In the genomic region with DNA sequence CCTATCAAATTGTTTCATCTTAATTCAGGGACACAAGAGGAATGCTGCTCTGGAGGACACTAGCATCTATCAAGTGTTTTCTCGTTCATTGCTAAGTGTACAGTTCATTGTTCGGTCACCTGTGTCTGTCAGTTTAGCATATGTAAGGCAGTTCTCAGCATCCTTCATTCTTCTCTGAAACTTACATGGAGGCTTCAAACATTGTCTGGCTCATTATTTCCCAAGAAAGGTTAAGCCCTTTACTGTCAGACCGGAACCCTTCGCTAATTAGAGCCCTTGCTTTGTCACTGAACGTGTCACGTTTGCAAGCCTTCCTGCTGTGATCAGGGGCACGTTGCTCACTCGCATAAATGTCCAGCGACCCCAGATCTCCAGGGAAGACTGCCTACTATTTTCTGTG, we compare ENCODE assay signal across 21 cellular contexts.
A peak's percentile ranks its signal among the peaks of the same experiment; 100 is the strongest.
DNase-seq lines count a peak whose midpoint lies in the region; ATAC-seq, FAIRE-seq and TF ChIP-seq lines count a peak whose summit lies in the region.
"Had no signal": no experiment of that assay in that cellular context is flagged by ENCODE, and none has a peak within 500 bp of the region (broad histone marks: within the 10 kb centered on the region; RNA-seq: fewer than 3 reads in every experiment).

No MANE protein-coding gene starts in this region.

- TF ChIP-seq CTCF in GM23338 (conservative IDR thresholded peaks at IDR 0.05; ENCODE audit: low read depth in 2 of 2): no peak
- TF ChIP-seq CTCF in keratinocyte (optimal IDR thresholded peaks at IDR 0.05 in 1 of 3, IDR thresholded peaks at IDR 0.05 in 1 of 3, conservative IDR thresholded peaks at IDR 0.05 in 1 of 3; ENCODE audit: extremely low read depth in 1 of 3, insufficient read depth in 2 of 3, low read length in 3 of 3): no peak
- no peak for TF ChIP-seq CTCF in osteocyte (IDR thresholded peaks at IDR 0.05)

- H3K36me3 Mint-ChIP-seq in GM23338 (ENCODE audit: low read depth): peaks cover 5% of the 10 kb centered on the region
- peaks cover 7% of the 10 kb centered on the region for H3K36me3 Mint-ChIP-seq in osteocyte (ENCODE audit: unreplicated experiment)
- no peaks in the 10 kb centered on the region for H3K36me3 Mint-ChIP-seq in activated CD4-positive, alpha-beta T cell treated with anti-CD3 and anti-CD28 coated beads, Interleukin-2, amount 10 ng/mL, durations not matched to agents 7 days and 5 days (ENCODE audit: low read depth)

- H3K4me1 Mint-ChIP-seq in GM23338 (peaks cover 4% of the 10 kb centered on the region; the same call in 1 of the 3 replicates), osteocyte (ENCODE audit: unreplicated experiment) (no peaks in the 10 kb centered on the region)
- no peaks in the 10 kb centered on the region for H3K4me1 Mint-ChIP-seq in activated CD4-positive, alpha-beta T cell treated with anti-CD3 and anti-CD28 coated beads, Interleukin-2, amount 10 ng/mL, durations not matched to agents 7 days and 5 days

- H3K4me1 ChIP-seq in GM23338 (ENCODE audit: insufficient read depth) (no peaks in the 10 kb centered on the region; the same call in 1 of the 2 replicates), keratinocyte (ENCODE audit: control insufficient read depth, extremely low read depth, insufficient read depth, low read length) (no peaks in the 10 kb centered on the region)

- no peak overlapping the region for H2AFZ ChIP-seq in GM23338
- no peak overlapping the region for H2AFZ ChIP-seq in keratinocyte (ENCODE audit: control insufficient read depth, low read length)

- H3K36me3 ChIP-seq in GM23338 (ENCODE audit: insufficient read depth) (no peaks in the 10 kb centered on the region), keratinocyte (ENCODE audit: control insufficient read depth in 2 of 2, extremely low read depth in 1 of 2, insufficient read depth in 2 of 2, low read length in 2 of 2) (no peaks in the 10 kb centered on the region)

- H3K9ac ChIP-seq in keratinocyte (ENCODE audit: control insufficient read depth, extremely low read depth, insufficient read depth, low read length): no peak overlapping the region

- peaks cover 14% of the 10 kb centered on the region for H3K9me3 Mint-ChIP-seq in GM23338
- H3K9me3 Mint-ChIP-seq in osteocyte (ENCODE audit: unreplicated experiment): peaks cover 17% of the 10 kb centered on the region
- peaks cover 2% of the 10 kb centered on the region for H3K9me3 Mint-ChIP-seq in activated CD4-positive, alpha-beta T cell treated with anti-CD3 and anti-CD28 coated beads, Interleukin-2, amount 10 ng/mL, durations not matched to agents 7 days and 5 days

- H3K4me3 ChIP-seq in GM23338: no peak overlapping the region
- no peak overlapping the region for H3K4me3 ChIP-seq in keratinocyte (ENCODE audit: control insufficient read depth in 2 of 3, extremely low read depth in 1 of 3, insufficient read depth in 2 of 3, low read depth in 1 of 3, low read length in 3 of 3)

- H3K27me3 Mint-ChIP-seq in GM23338 (ENCODE audit: insufficient read depth, low read depth, poor library complexity) (peaks cover 2% of the 10 kb centered on the region), osteocyte (ENCODE audit: unreplicated experiment) (no peaks in the 10 kb centered on the region)
- no peaks in the 10 kb centered on the region for H3K27me3 Mint-ChIP-seq in activated CD4-positive, alpha-beta T cell treated with anti-CD3 and anti-CD28 coated beads, Interleukin-2, amount 10 ng/mL, durations not matched to agents 7 days and 5 days
- H3K27me3 Mint-ChIP-seq: IgD-negative memory B cell had no signal

- 0 out of 2 replicates have a peak overlapping the region, but pooled peaks have one; percentile 23 for H3K27ac ChIP-seq in GM23338 (ENCODE audit: low read depth)
- no peak overlapping the region for H3K27ac ChIP-seq in keratinocyte (ENCODE audit: control insufficient read depth, insufficient read depth, low read length)
- H3K27ac ChIP-seq: C4-2B had no signal

- no peaks in the 10 kb centered on the region for H3K9me1 ChIP-seq in keratinocyte (ENCODE audit: control insufficient read depth, extremely low read depth, insufficient read depth, low read length)

- H4K20me1 ChIP-seq in GM23338 (replicated peaks; ENCODE audit: insufficient read depth) (no peaks in the 10 kb centered on the region), keratinocyte (ENCODE audit: control insufficient read depth, extremely low read depth, insufficient read depth, low read length) (no peaks in the 10 kb centered on the region)

- H3K4me3 Mint-ChIP-seq in GM23338 (no peak overlapping the region), osteocyte (ENCODE audit: unreplicated experiment) (no peak overlapping the region)
- no peak overlapping the region for H3K4me3 Mint-ChIP-seq in activated CD4-positive, alpha-beta T cell treated with anti-CD3 and anti-CD28 coated beads, Interleukin-2, amount 10 ng/mL, durations not matched to agents 7 days and 5 days
- H3K4me3 Mint-ChIP-seq: IgD-negative memory B cell had no signal

- no peaks in the 10 kb centered on the region for H3K79me2 ChIP-seq in GM23338 (replicated peaks; ENCODE audit: insufficient read depth)
- H3K79me2 ChIP-seq in keratinocyte (ENCODE audit: control insufficient read depth, insufficient read depth, low read length): no peaks in the 10 kb centered on the region

- H3K27ac Mint-ChIP-seq in GM23338: no peak overlapping the region
- H3K27ac Mint-ChIP-seq in osteocyte (ENCODE audit: unreplicated experiment): no peak overlapping the region
- no peak overlapping the region for H3K27ac Mint-ChIP-seq in activated CD4-positive, alpha-beta T cell treated with anti-CD3 and anti-CD28 coated beads, Interleukin-2, amount 10 ng/mL, durations not matched to agents 7 days and 5 days
- H3K27ac Mint-ChIP-seq: IgD-negative memory B cell had no signal

- H3K4me2 ChIP-seq in GM23338 (no peak overlapping the region), keratinocyte (ENCODE audit: control insufficient read depth, extremely low read depth, insufficient read depth, low read depth, low read length) (no peak overlapping the region)

- dilution Hi-C loops in keratinocyte (cut with MboI; ENCODE audit: extremely low pct_ligation_motif_present, low sequenced_read_pairs): no loop called here

- no peak for DNase-seq in GM23338 (ENCODE audit: low spot score)
- DNase-seq in NCI-H748 treated with DMSO at 0.1 percent for 48 hours (lab: John Stamatoyannopoulos, UW): peak; percentile 27
- DNase-seq in keratinocyte (ENCODE audit: low read depth, low spot score): no peak
- DNase-seq in renal cortical epithelial cell (ENCODE audit: low read depth): peak; percentile 2
- DNase-seq in NCI-H1436 treated with DMSO at 0.1 percent for 48 hours (lab: John Stamatoyannopoulos, UW): no peak
- no peak for DNase-seq in osteocyte (ENCODE audit: extremely low spot score, unreplicated experiment)
- DNase-seq in activated CD4-positive, alpha-beta T cell treated with anti-CD3 and anti-CD28 coated beads, Interleukin-2, amount 10 ng/mL, durations not matched to agents 7 days and 5 days: no peak
- DNase-seq: ACHN; AML-193; DMS79; HCEC 1CT; Karpas-422; NCI-H1694; NCI-H345; NCI-H524 treated with DMSO at 0.1 percent for 48 hours; NK-92 treated with Interleukin-12 subunit alpha and Interleukin-12 subunit beta, amount 100 ng/mL, for 24 hours; SW 1271 had no signal

- ATAC-seq in GM23338: no peak
- ATAC-seq: Right ventricle myocardium inferior had no signal

- H3K9me3 ChIP-seq in keratinocyte (ENCODE audit: control insufficient read depth, low read depth, low read length): no peaks in the 10 kb centered on the region

- FAIRE-seq in keratinocyte (lab: Jason Lieb, UNC): peak; percentile 32
- FAIRE-seq: RCC 7860 had no signal

- H3F3A ChIP-seq in GM23338 (replicated peaks; ENCODE audit: low read depth): no peaks in the 10 kb centered on the region

- CTCF ChIA-PET in activated CD4-positive, alpha-beta T cell treated with anti-CD3 and anti-CD28 coated beads, Interleukin-2, amount 10 ng/mL, durations not matched to agents 7 days and 5 days (lab: Charles Lee): interaction anchor here (0.6 kb wide), 1 partner anchor 1530 kb away, joined by 3 read pairs; no protein-coding TSS in a partner anchor

- no peaks in the 10 kb centered on the region for H3K9me2 ChIP-seq in GM23338 (ENCODE audit: insufficient read depth)

- no peaks in the 10 kb centered on the region for H3K27me3 ChIP-seq in GM23338 (ENCODE audit: insufficient read depth)
- no peaks in the 10 kb centered on the region for H3K27me3 ChIP-seq in keratinocyte (ENCODE audit: control insufficient read depth, extremely low read depth, insufficient read depth, low read length)

- POLR2A ChIA-PET in activated CD4-positive, alpha-beta T cell treated with anti-CD3 and anti-CD28 coated beads, Interleukin-2, amount 10 ng/mL, durations not matched to agents 7 days and 5 days (lab: Charles Lee): no interaction called here

Comparison
In these comparisons a context has a peak if more than half of its experiments do, and no peak if none do; other contexts are left out.
1. DNase-seq: peak in NCI-H748 treated with DMSO at 0.1 percent for 48 hours (single experiment) and renal cortical epithelial cell (single experiment); none in GM23338 (single experiment), keratinocyte (single experiment), NCI-H1436 treated with DMSO at 0.1 percent for 48 hours (single experiment), osteocyte (single experiment) and activated CD4-positive, alpha-beta T cell treated with anti-CD3 and anti-CD28 coated beads, Interleukin-2, amount 10 ng/mL, durations not matched to agents 7 days and 5 days (single experiment).